Comparison of ENCODE assay signal across 8 cellular contexts in genomic region chr17:7045492-7046126, GRCh38. TPM values are rescaled to one million over a fixed set of nuclear protein-coding genes. Genes with fewer than 3 reads are reported as not detected.
DNase-seq lines count a peak whose midpoint lies in the region; ATAC-seq, FAIRE-seq and TF ChIP-seq lines count a peak whose summit lies in the region.

No MANE protein-coding gene starts in this region.

- H3K79me2 ChIP-seq in keratinocyte (ENCODE audit: control insufficient read depth, insufficient read depth, low read length) = no peaks in the 10 kb centered on the region

- DNase-seq in ELF-1 (ENCODE audit: low read depth, low spot score) = peak; percentile 50
- DNase-seq in Kasumi-1 (lab: John Stamatoyannopoulos, UW) = peak; percentile 27 to 56
- peak; percentile 57 for DNase-seq in RPMI8226
- DNase-seq in caudate nucleus (lab: John Stamatoyannopoulos, UW) = peak in 9 of 61 donors; percentile 7 to 72 (median 20)
- DNase-seq in keratinocyte (ENCODE audit: low read depth, low spot score) = no peak
- no peak for DNase-seq in stimulated activated naive B cell treated with anti-CD40 and anti-IgM and Interleukin-4, amounts not matched to agents 10 μg/mL and 1 μg/mL and 100 μg/mL, for 72 hours

- dilution Hi-C loops in keratinocyte (cut with MboI; ENCODE audit: extremely low pct_ligation_motif_present, low sequenced_read_pairs) = no loop called here

- peak overlapping the region; percentile 20 to 70 (median 48) for H3K4me3 ChIP-seq in keratinocyte (ENCODE audit: control insufficient read depth in 2 of 3, extremely low read depth in 1 of 3, insufficient read depth in 2 of 3, low read depth in 1 of 3, low read length in 3 of 3)

- H3K4me1 ChIP-seq in keratinocyte (ENCODE audit: control insufficient read depth, extremely low read depth, insufficient read depth, low read length) = peaks cover 29% of the 10 kb centered on the region

- H3K36me3 Mint-ChIP-seq in stimulated activated naive B cell treated with anti-CD40 and anti-IgM and Interleukin-4, amounts not matched to agents 10 μg/mL and 1 μg/mL and 100 μg/mL, for 72 hours = no peaks in the 10 kb centered on the region

- H4K20me1 ChIP-seq in keratinocyte (ENCODE audit: control insufficient read depth, extremely low read depth, insufficient read depth, low read length) = no peaks in the 10 kb centered on the region

- H3K9me3 ChIP-seq in keratinocyte (ENCODE audit: control insufficient read depth, low read depth, low read length) = no peaks in the 10 kb centered on the region

- H3K4me3 Mint-ChIP-seq in stimulated activated naive B cell treated with anti-CD40 and anti-IgM and Interleukin-4, amounts not matched to agents 10 μg/mL and 1 μg/mL and 100 μg/mL, for 72 hours = peak overlapping the region; percentile 81 to 83

- H3K27me3 Mint-ChIP-seq in stimulated activated naive B cell treated with anti-CD40 and anti-IgM and Interleukin-4, amounts not matched to agents 10 μg/mL and 1 μg/mL and 100 μg/mL, for 72 hours = peaks cover 3 to 5% of the 10 kb centered on the region in 2 donors

- H2AFZ ChIP-seq in keratinocyte (ENCODE audit: control insufficient read depth, low read length) = peak overlapping the region; percentile 38

- FAIRE-seq in keratinocyte (lab: Jason Lieb, UNC) = no peak

- ATAC-seq in stimulated activated naive B cell treated with anti-CD40 and anti-IgM and Interleukin-4, amounts not matched to agents 10 μg/mL and 1 μg/mL and 100 μg/mL, for 72 hours (replicated peaks) = peak; percentile 26 to 30
- ATAC-seq in GM18858 (IDR thresholded peaks at IDR 0.05; ENCODE audit: unreplicated experiment) (no peak), HG03095 (IDR thresholded peaks at IDR 0.05; ENCODE audit: unreplicated experiment) (no peak)

- H3K9me3 Mint-ChIP-seq in stimulated activated naive B cell treated with anti-CD40 and anti-IgM and Interleukin-4, amounts not matched to agents 10 μg/mL and 1 μg/mL and 100 μg/mL, for 72 hours = no peaks in the 10 kb centered on the region

- peak overlapping the region; percentile 62 for H3K9ac ChIP-seq in keratinocyte (ENCODE audit: control insufficient read depth, extremely low read depth, insufficient read depth, low read length)

- no peaks in the 10 kb centered on the region for H3K36me3 ChIP-seq in keratinocyte (ENCODE audit: control insufficient read depth in 2 of 2, extremely low read depth in 1 of 2, insufficient read depth in 2 of 2, low read length in 2 of 2)

- H3K27ac Mint-ChIP-seq in stimulated activated naive B cell treated with anti-CD40 and anti-IgM and Interleukin-4, amounts not matched to agents 10 μg/mL and 1 μg/mL and 100 μg/mL, for 72 hours = no peak overlapping the region

- peak overlapping the region; percentile 99 for H3K4me2 ChIP-seq in keratinocyte (ENCODE audit: control insufficient read depth, extremely low read depth, insufficient read depth, low read depth, low read length)

- no peaks in the 10 kb centered on the region for H3K9me1 ChIP-seq in keratinocyte (ENCODE audit: control insufficient read depth, extremely low read depth, insufficient read depth, low read length)

- peak in 2 of 3 experiments; percentile 46 to 69 for TF ChIP-seq CTCF in keratinocyte (optimal IDR thresholded peaks at IDR 0.05 in 1 of 3, IDR thresholded peaks at IDR 0.05 in 1 of 3, conservative IDR thresholded peaks at IDR 0.05 in 1 of 3; ENCODE audit: extremely low read depth in 1 of 3, insufficient read depth in 2 of 3, low read length in 3 of 3)

- peaks cover 21% of the 10 kb centered on the region for H3K27me3 ChIP-seq in keratinocyte (ENCODE audit: control insufficient read depth, extremely low read depth, insufficient read depth, low read length)

- H3K27ac ChIP-seq in caudate nucleus (ENCODE audit: low read depth, low read length) (peak overlapping the region; percentile 2), keratinocyte (ENCODE audit: control insufficient read depth, insufficient read depth, low read length) (peak overlapping the region; percentile 86)

- peaks cover 33 to 47% of the 10 kb centered on the region in 2 donors for H3K4me1 Mint-ChIP-seq in stimulated activated naive B cell treated with anti-CD40 and anti-IgM and Interleukin-4, amounts not matched to agents 10 μg/mL and 1 μg/mL and 100 μg/mL, for 72 hours

RNA-seq across cellular contexts. Expression of gene SLC16A11, which starts 1.7 kb away (rescaled TPM):
- polyA plus RNA-seq in keratinocyte = 0.09 TPM in 1 of 3 replicates, not detected in the others
- polyA plus RNA-seq in keratinocyte (2011; ENCODE audit: low read depth) = not detected
- polyA plus RNA-seq in keratinocyte (2011; cell fraction: cytosol; rRNA removed) = not detected in 2 replicates
- polyA plus RNA-seq in keratinocyte (2011; cell fraction: nucleus; rRNA removed) = not detected in 2 replicates
- 0.21 and 0.23 TPM in 2 replicates for polyA plus RNA-seq in keratinocyte (2012; ENCODE audit: low replicate concordance)
- polyA minus RNA-seq in keratinocyte = not detected in 3 replicates
- not detected for polyA minus RNA-seq in keratinocyte (2011; cell fraction: cytosol; rRNA and poly(A)+ RNA removed)
- not detected in 2 replicates for polyA minus RNA-seq in keratinocyte (2011; cell fraction: nucleus; rRNA and poly(A)+ RNA removed)

RNA-seq across cellular contexts. Expression of gene SLC16A13, which starts 9.8 kb away (rescaled TPM):
- 2.2 to 6.9 TPM (median 2.7 TPM) in 3 replicates for polyA plus RNA-seq in keratinocyte
- 1.8 TPM for polyA plus RNA-seq in keratinocyte (2011; ENCODE audit: low read depth)
- 1.7 and 2.5 TPM in 2 replicates for polyA plus RNA-seq in keratinocyte (2011; cell fraction: cytosol; rRNA removed)
- 10.5 and 11.0 TPM in 2 replicates for polyA plus RNA-seq in keratinocyte (2011; cell fraction: nucleus; rRNA removed)
- polyA plus RNA-seq in keratinocyte (2012; ENCODE audit: low replicate concordance) = 5.0 and 7.4 TPM in 2 replicates
- 3.6 to 19.2 TPM (median 4.0 TPM) in 3 replicates for polyA minus RNA-seq in keratinocyte
- polyA minus RNA-seq in keratinocyte (2011; cell fraction: cytosol; rRNA and poly(A)+ RNA removed) = 3.3 TPM
- 6.5 and 9.2 TPM in 2 replicates for polyA minus RNA-seq in keratinocyte (2011; cell fraction: nucleus; rRNA and poly(A)+ RNA removed)

RNA-seq across cellular contexts. Expression of gene BCL6B, which starts 22.8 kb away (rescaled TPM):
- not detected in 3 replicates for polyA plus RNA-seq in keratinocyte
- polyA plus RNA-seq in keratinocyte (2011; ENCODE audit: low read depth) = 0.17 TPM
- polyA plus RNA-seq in keratinocyte (2011; cell fraction: cytosol; rRNA removed) = not detected in 2 replicates
- polyA plus RNA-seq in keratinocyte (2011; cell fraction: nucleus; rRNA removed) = not detected in 2 replicates
- 0.13 TPM in 1 of 2 replicates, not detected in the other for polyA plus RNA-seq in keratinocyte (2012; ENCODE audit: low replicate concordance)
- not detected in 3 replicates for polyA minus RNA-seq in keratinocyte
- polyA minus RNA-seq in keratinocyte (2011; cell fraction: cytosol; rRNA and poly(A)+ RNA removed) = not detected
- polyA minus RNA-seq in keratinocyte (2011; cell fraction: nucleus; rRNA and poly(A)+ RNA removed) = not detected in 2 replicates

RNA-seq across cellular contexts. Expression of gene RNASEK, which starts 33.2 kb away (rescaled TPM):
- 87.0 to 267 TPM (median 99.7 TPM) in 3 replicates for polyA plus RNA-seq in keratinocyte
- polyA plus RNA-seq in keratinocyte (2011; ENCODE audit: low read depth) = 43.9 TPM
- 161 and 215 TPM in 2 replicates for polyA plus RNA-seq in keratinocyte (2011; cell fraction: cytosol; rRNA removed)
- polyA plus RNA-seq in keratinocyte (2011; cell fraction: nucleus; rRNA removed) = 74.7 and 90.0 TPM in 2 replicates
- 396 and 610 TPM in 2 replicates for polyA plus RNA-seq in keratinocyte (2012; ENCODE audit: low replicate concordance)
- 51.4 to 165 TPM (median 70.6 TPM) in 3 replicates for polyA minus RNA-seq in keratinocyte
- polyA minus RNA-seq in keratinocyte (2011; cell fraction: cytosol; rRNA and poly(A)+ RNA removed) = 175 TPM
- polyA minus RNA-seq in keratinocyte (2011; cell fraction: nucleus; rRNA and poly(A)+ RNA removed) = 60.8 and 61.2 TPM in 2 replicates

RNA-seq across cellular contexts. Expression of gene CLEC10A, which starts 34.4 kb away (rescaled TPM):
- polyA plus RNA-seq in keratinocyte = not detected in 3 replicates
- not detected for polyA plus RNA-seq in keratinocyte (2011; ENCODE audit: low read depth)
- not detected in 2 replicates for polyA plus RNA-seq in keratinocyte (2011; cell fraction: cytosol; rRNA removed)
- not detected in 2 replicates for polyA plus RNA-seq in keratinocyte (2011; cell fraction: nucleus; rRNA removed)
- polyA plus RNA-seq in keratinocyte (2012; ENCODE audit: low replicate concordance) = not detected in 2 replicates
- not detected in 3 replicates for polyA minus RNA-seq in keratinocyte
- polyA minus RNA-seq in keratinocyte (2011; cell fraction: cytosol; rRNA and poly(A)+ RNA removed) = not detected
- polyA minus RNA-seq in keratinocyte (2011; cell fraction: nucleus; rRNA and poly(A)+ RNA removed) = not detected in 2 replicates

Comparison
In these comparisons a context has a peak if more than half of its experiments do, and no peak if none do; other contexts are left out.
1. DNase-seq: peak in ELF-1 (single experiment), Kasumi-1 (2 of 2) and RPMI8226 (single experiment); none in keratinocyte (single experiment) and stimulated activated naive B cell treated with anti-CD40 and anti-IgM and Interleukin-4, amounts not matched to agents 10 μg/mL and 1 μg/mL and 100 μg/mL, for 72 hours (single experiment).
2. ATAC-seq: peak in stimulated activated naive B cell treated with anti-CD40 and anti-IgM and Interleukin-4, amounts not matched to agents 10 μg/mL and 1 μg/mL and 100 μg/mL, for 72 hours (2 of 2); none in GM18858 (single experiment) and HG03095 (single experiment).